21 cellular contexts compared by ENCODE assay signal in genomic region chr5:143691278-143692236, GRCh38.
"Had no signal": no experiment of that assay in that cellular context is flagged by ENCODE, and none has a peak within 500 bp of the region (broad histone marks: within the 10 kb centered on the region; RNA-seq: fewer than 3 reads in every experiment).

No MANE protein-coding gene starts in this region.

- H3K36me3 ChIP-seq: esophagus muscularis mucosa, suprapubic skin had no signal

- H3K27ac ChIP-seq: body of pancreas, coronary artery, esophagus muscularis mucosa, psoas muscle, suprapubic skin had no signal

- H3K27me3 Mint-ChIP-seq: activated CD8-positive, alpha-beta memory T cell treated with anti-CD3 and anti-CD28 coated beads, Interleukin-2, amount 10 ng/mL, durations not matched to agents 7 days and 5 days had no signal

- H3K4me3 Mint-ChIP-seq: activated CD4-positive, alpha-beta memory T cell treated with anti-CD3 and anti-CD28 coated beads for 36 hours; activated CD8-positive, alpha-beta memory T cell treated with anti-CD3 and anti-CD28 coated beads, Interleukin-2, amount 10 ng/mL, durations not matched to agents 7 days and 5 days; activated naive CD4-positive, alpha-beta T cell treated with anti-CD3 and anti-CD28 coated beads, Interleukin-2, amount 50 U/mL, for 24 hours; naive thymus-derived CD4-positive, alpha-beta T cell had no signal

- H3K9me3 ChIP-seq: body of pancreas, suprapubic skin had no signal

- H3K27me3 ChIP-seq: body of pancreas, esophagus muscularis mucosa, suprapubic skin had no signal

- H3K4me3 ChIP-seq: body of pancreas, coronary artery, esophagus muscularis mucosa, psoas muscle, suprapubic skin had no signal

- H3K4me1 ChIP-seq: body of pancreas, psoas muscle had no signal

- H3K27ac Mint-ChIP-seq: activated CD4-positive, alpha-beta memory T cell treated with anti-CD3 and anti-CD28 coated beads for 36 hours; activated CD8-positive, alpha-beta memory T cell treated with anti-CD3 and anti-CD28 coated beads, Interleukin-2, amount 10 ng/mL, durations not matched to agents 7 days and 5 days; activated naive CD4-positive, alpha-beta T cell treated with anti-CD3 and anti-CD28 coated beads, Interleukin-2, amount 50 U/mL, for 24 hours; naive thymus-derived CD4-positive, alpha-beta T cell had no signal

- ATAC-seq: activated CD8-positive, alpha-beta memory T cell treated with anti-CD3 and anti-CD28 coated beads, Interleukin-2, amount 10 ng/mL, durations not matched to agents 7 days and 5 days; body of pancreas; naive thymus-derived CD4-positive, alpha-beta T cell; psoas muscle; Right ventricle myocardium inferior; SK-N-SH treated with all-trans-retinoic acid at 6 μM for 48 hours had no signal

- DNase-seq: activated CD4-positive, alpha-beta memory T cell treated with anti-CD3 and anti-CD28 coated beads for 36 hours; activated CD4-positive, alpha-beta T cell treated with anti-CD3 and anti-CD28 coated beads for 1 hour; activated CD8-positive, alpha-beta memory T cell treated with anti-CD3 and anti-CD28 coated beads, Interleukin-2, amount 10 ng/mL, durations not matched to agents 7 days and 5 days; activated T-cell treated with anti-CD3 and anti-CD28 coated beads, Interleukin-2, amount 50 U/mL, for 1 hour; amygdala; body of pancreas; central memory CD4-positive, alpha-beta T cell; foreskin fibroblast; hypothalamus; naive thymus-derived CD4-positive, alpha-beta T cell; nucleus accumbens; psoas muscle; stimulated activated CD4-positive, alpha-beta T cell treated with anti-CD3 and anti-CD28 coated beads, Interleukin-4, amount 100 ng/mL, for 1 hour; stimulated activated naive CD4-positive, alpha-beta T cell; trophoblast cell had no signal
